15 cellular contexts compared by ENCODE assay signal in genomic region chr10:25522946-25523608, GRCh38.
DNase-seq lines count a peak whose midpoint lies in the region; ATAC-seq, FAIRE-seq and TF ChIP-seq lines count a peak whose summit lies in the region.
"Had no signal": no experiment of that assay in that cellular context is flagged by ENCODE, and none has a peak within 500 bp of the region (broad histone marks: within the 10 kb centered on the region; RNA-seq: fewer than 3 reads in every experiment).

No MANE protein-coding gene starts in this region.

- H3K4me2 ChIP-seq in mesendoderm (ENCODE audit: low read length) = no peak overlapping the region

- H3K56ac ChIP-seq in mesendoderm (ENCODE audit: low read length) = no peak overlapping the region

- no peak overlapping the region for H3K18ac ChIP-seq in mesendoderm (ENCODE audit: low read length)

- no peak overlapping the region for H2AK5ac ChIP-seq in mesendoderm (ENCODE audit: low read length)

- no peak overlapping the region for H3K9ac ChIP-seq in mesendoderm (ENCODE audit: low read length)

- no peak overlapping the region for H3K4me3 ChIP-seq in NB4 (ENCODE audit: low read depth, low read length)
- H3K4me3 ChIP-seq in bronchial epithelial cell (ENCODE audit: low read depth, low read length) = no peak overlapping the region
- H3K4me3 ChIP-seq in mesendoderm (ENCODE audit: low read length) = no peak overlapping the region

- no peak for TF ChIP-seq POLR2A in NB4 (IDR thresholded peaks at IDR 0.05; ENCODE audit: extremely low read depth, insufficient read length)

- H3K36me3 ChIP-seq in bronchial epithelial cell (ENCODE audit: control insufficient read depth, insufficient read depth, low read length) = no peaks in the 10 kb centered on the region
- H3K36me3 ChIP-seq in mesendoderm (ENCODE audit: control insufficient read depth, insufficient read depth, low read length) = no peaks in the 10 kb centered on the region

- H2BK120ac ChIP-seq in mesendoderm (ENCODE audit: low read depth, low read length) = no peak overlapping the region

- no peak overlapping the region for H3K27ac ChIP-seq in mesendoderm (ENCODE audit: low read depth, low read length)

- no peaks in the 10 kb centered on the region for H3K79me1 ChIP-seq in mesendoderm (ENCODE audit: low read length)

- no peak overlapping the region for H3K4ac ChIP-seq in mesendoderm (ENCODE audit: low read depth, low read length)

- TF ChIP-seq CTCF in GM12872 (IDR thresholded peaks at IDR 0.05; ENCODE audit: insufficient read depth, low read depth, low read length) (peak; percentile 35; the same call in 1 of the 3 replicates), NB4 (IDR thresholded peaks at IDR 0.05; ENCODE audit: low read depth, low read length) (no peak), bronchial epithelial cell (IDR thresholded peaks at IDR 0.05; ENCODE audit: insufficient read depth, low read length, severe bottlenecking) (peak; percentile 84)

- H2BK15ac ChIP-seq in mesendoderm (replicated peaks; ENCODE audit: low read depth) = no peak overlapping the region

- H3K4me1 ChIP-seq in mesendoderm (ENCODE audit: control insufficient read depth, low read depth, low read length) = no peaks in the 10 kb centered on the region

- H2BK5ac ChIP-seq in mesendoderm (ENCODE audit: low read length) = no peak overlapping the region

- H3K27me3 ChIP-seq in bronchial epithelial cell (ENCODE audit: control insufficient read depth, insufficient read depth, low read length) (no peaks in the 10 kb centered on the region), mesendoderm (ENCODE audit: insufficient read depth, low read length, poor library complexity) (no peaks in the 10 kb centered on the region)

- H4K8ac ChIP-seq in mesendoderm (ENCODE audit: low read depth, low read length) = no peak overlapping the region

- H3K23ac ChIP-seq in mesendoderm (ENCODE audit: low read length) = no peak overlapping the region

- no peak for ATAC-seq in GM19397 (IDR thresholded peaks at IDR 0.05; ENCODE audit: unreplicated experiment)
- ATAC-seq: activated naive CD8-positive, alpha-beta T cell treated with anti-CD3 and anti-CD28 coated beads, Interleukin-2, amount 50 U/mL, for 24 hours; T-cell had no signal

- no peak overlapping the region for H4K5ac ChIP-seq in mesendoderm (ENCODE audit: low read length)

- peak; percentile 1 for DNase-seq in NB4 (ENCODE audit: low read depth)
- peak; percentile 61 for DNase-seq in bronchial epithelial cell (ENCODE audit: low read depth)
- peak; percentile 91 for DNase-seq in mesendoderm
- no peak for DNase-seq in AG08395 (ENCODE audit: low spot score)
- DNase-seq in A172 (ENCODE audit: low spot score) = no peak
- no peak for DNase-seq in SHP77 treated with DMSO at 0.1 percent for 48 hours (lab: John Stamatoyannopoulos, UW)
- DNase-seq: activated CD4-positive, alpha-beta memory T cell treated with anti-CD3 and anti-CD28 coated beads for 36 hours; activated naive CD8-positive, alpha-beta T cell treated with anti-CD3 and anti-CD28 coated beads, Interleukin-2, amount 50 U/mL, for 24 hours; KG1; NCI-H510A treated with DMSO at 0.1 percent for 48 hours; occipital lobe; stimulated activated CD4-positive, alpha-beta T cell treated with anti-CD3 and anti-CD28 coated beads, Interleukin-4, amount 100 ng/mL, for 4 hours; T-cell had no signal

- no CpG with 5 or more reads among the region's 4 CpGs for WGBS in mesendoderm (ENCODE audit: extremely low coverage, insufficient coverage, low lambda C conversion rate)

- H3K79me2 ChIP-seq in mesendoderm (ENCODE audit: control insufficient read depth, insufficient read depth, low read length) = no peaks in the 10 kb centered on the region

- no peak for FAIRE-seq in bronchial epithelial cell (lab: Jason Lieb, UNC)

Comparison
In these comparisons a context has a peak if more than half of its experiments do, and no peak if none do; other contexts are left out.
1. DNase-seq: peak in NB4 (single experiment), bronchial epithelial cell (single experiment) and mesendoderm (single experiment); none in AG08395 (single experiment), A172 (single experiment) and SHP77 treated with DMSO at 0.1 percent for 48 hours (single experiment).